18 cellular contexts compared by ENCODE assay signal in genomic region chr5:128424672-128425071, GRCh38.
"Had no signal": no experiment of that assay in that cellular context is flagged by ENCODE, and none has a peak within 500 bp of the region (broad histone marks: within the 10 kb centered on the region; RNA-seq: fewer than 3 reads in every experiment).

No MANE protein-coding gene starts in this region.

- H3K9me3 ChIP-seq: ascending aorta, lower lobe of right lung had no signal

- H3K27me3 ChIP-seq: ascending aorta, heart left ventricle had no signal

- H3K9me3 Mint-ChIP-seq: activated T-helper 1 cell treated with anti-CD3 and anti-CD28 coated beads, Interleukin-12 subunit alpha, Interleukin-12 subunit beta, Interleukin-2, Interleukin-4 antibody, amounts not matched to agents 30 ng/mL and 10 ng/mL and 1 ng/mL, durations not matched to agents 14 hours and 24 hours and 36 hours; neural crest cell; type B pancreatic cell had no signal

- DNase-seq: activated CD4-positive, alpha-beta T cell treated with anti-CD3 and anti-CD28 coated beads, Interleukin-2, amount 50 U/mL, for 1 hour; activated CD8-positive, alpha-beta memory T cell treated with anti-CD3 and anti-CD28 coated beads for 24 hours; activated naive CD4-positive, alpha-beta T cell; effector CD4-positive, alpha-beta T cell; foreskin melanocyte; heart left ventricle; lower lobe of right lung; stimulated activated CD4-positive, alpha-beta T cell treated with anti-CD3 and anti-CD28 coated beads, Interleukin-1b, Interleukin-23, amount 100 ng/mL, for 48 hours; stimulated activated naive CD8-positive, alpha-beta T cell treated with anti-CD3 and anti-CD28 coated beads, Interleukin-15, amount 100 ng/mL, for 72 hours; SW 1271 had no signal

- H3K27ac Mint-ChIP-seq: activated T-helper 1 cell treated with anti-CD3 and anti-CD28 coated beads, Interleukin-12 subunit alpha, Interleukin-12 subunit beta, Interleukin-2, Interleukin-4 antibody, amounts not matched to agents 30 ng/mL and 10 ng/mL and 1 ng/mL, durations not matched to agents 14 hours and 24 hours and 36 hours; stimulated activated naive CD8-positive, alpha-beta T cell treated with anti-CD3 and anti-CD28 coated beads, Interleukin-15, amount 100 ng/mL, for 72 hours; type B pancreatic cell had no signal

- FAIRE-seq: bronchial epithelial cell, colon, TTC549 had no signal

- H3K4me1 ChIP-seq: ascending aorta, lower lobe of right lung, parathyroid adenoma had no signal

- H3K4me3 Mint-ChIP-seq: activated T-helper 1 cell treated with anti-CD3 and anti-CD28 coated beads, Interleukin-12 subunit alpha, Interleukin-12 subunit beta, Interleukin-2, Interleukin-4 antibody, amounts not matched to agents 30 ng/mL and 10 ng/mL and 1 ng/mL, durations not matched to agents 14 hours and 24 hours and 36 hours; neural crest cell; stimulated activated naive CD8-positive, alpha-beta T cell treated with anti-CD3 and anti-CD28 coated beads, Interleukin-15, amount 100 ng/mL, for 72 hours; type B pancreatic cell had no signal

- H3K4me3 ChIP-seq: ascending aorta, heart left ventricle, lower lobe of right lung had no signal

- ATAC-seq: heart left ventricle; stimulated activated naive CD8-positive, alpha-beta T cell treated with anti-CD3 and anti-CD28 coated beads, Interleukin-15, amount 100 ng/mL, for 72 hours had no signal

- H3K27me3 Mint-ChIP-seq: stimulated activated naive CD8-positive, alpha-beta T cell treated with anti-CD3 and anti-CD28 coated beads, Interleukin-15, amount 100 ng/mL, for 72 hours; type B pancreatic cell had no signal

- H3K27ac ChIP-seq: ascending aorta, heart left ventricle, lower lobe of right lung, parathyroid adenoma had no signal

- H3K4me1 Mint-ChIP-seq: stimulated activated naive CD8-positive, alpha-beta T cell treated with anti-CD3 and anti-CD28 coated beads, Interleukin-15, amount 100 ng/mL, for 72 hours had no signal

- H3K36me3 ChIP-seq: ascending aorta, heart left ventricle, lower lobe of right lung had no signal

- H3K9ac ChIP-seq: parathyroid adenoma had no signal
